ENCODE assay signal across 8 cellular contexts in genomic region chr5:172806897-172807672, GRCh38. TPM values are rescaled to one million over a fixed set of nuclear protein-coding genes. Genes with fewer than 3 reads are reported as not detected.
DNase-seq lines count a peak whose midpoint lies in the region; ATAC-seq and TF ChIP-seq lines count a peak whose summit lies in the region.

No MANE protein-coding gene starts in this region.

- POLR2A ChIA-PET in OCI-LY7 (lab: Charles Lee): interaction anchor here (0.7 to 1.1 kb wide), 4 partner anchors 15 to 42 kb away, joined by 3 to 7 read pairs (median 5); partner anchors contain the start of gene DUSP1

- intact Hi-C loops in OCI-LY7 (cut with micrococcal nuclease; ENCODE audit: unreplicated experiment): no loop called here

- H3K9me3 ChIP-seq in OCI-LY7 (ENCODE audit: low read length): no peaks in the 10 kb centered on the region
- no peaks in the 10 kb centered on the region for H3K9me3 ChIP-seq in neutrophil
- no peaks in the 10 kb centered on the region for H3K9me3 ChIP-seq in suprapubic skin

- ATAC-seq in GM18511 (IDR thresholded peaks at IDR 0.05; ENCODE audit: unreplicated experiment) (peak; percentile 97), HG02884 (IDR thresholded peaks at IDR 0.05; ENCODE audit: unreplicated experiment) (peak; percentile 92)

- CTCF ChIA-PET in OCI-LY7 (lab: Charles Lee; ENCODE audit: unreplicated experiment): interaction anchor here (0.5 to 0.6 kb wide), 2 partner anchors 87 to 357 kb away, joined by 4 to 7 read pairs; no protein-coding TSS in a partner anchor

- peak overlapping the region; percentile 62 for H3K4me2 ChIP-seq in OCI-LY7 (ENCODE audit: low read length)

- no peaks in the 10 kb centered on the region for H3K79me2 ChIP-seq in OCI-LY7 (ENCODE audit: insufficient read depth, low read depth, low read length)

- no TSS peak for BruUV-seq in OCI-LY7 (replicated peaks; lab: Mats Ljungman, UMichigan)

- peaks cover 10% of the 10 kb centered on the region for H3K4me1 ChIP-seq in OCI-LY7 (ENCODE audit: insufficient read depth, low read length, poor library complexity, severe bottlenecking)
- peaks cover 35 to 55% of the 10 kb centered on the region in 2 experiments for H3K4me1 ChIP-seq in neutrophil (ENCODE audit: control insufficient read depth in 1 of 2, insufficient read depth in 1 of 2, low read depth in 1 of 2, low read length in 1 of 2)
- peaks cover 3% of the 10 kb centered on the region for H3K4me1 ChIP-seq in suprapubic skin

- H3K36me3 ChIP-seq in OCI-LY7 (ENCODE audit: insufficient read depth, low read length) (no peaks in the 10 kb centered on the region), neutrophil (no peaks in the 10 kb centered on the region), suprapubic skin (no peaks in the 10 kb centered on the region)

- TF ChIP-seq CTCF in OCI-LY7 (conservative IDR thresholded peaks at IDR 0.05; ENCODE audit: low read length): no peak
- TF ChIP-seq CTCF in fibroblast of villous mesenchyme (IDR thresholded peaks at IDR 0.05; ENCODE audit: insufficient read depth, low read depth, low read length): no peak
- peak; percentile 16 for TF ChIP-seq CTCF in neutrophil (IDR thresholded peaks at IDR 0.05)
- TF ChIP-seq CTCF in suprapubic skin (IDR thresholded peaks at IDR 0.05): no peak

- H2AFZ ChIP-seq in OCI-LY7 (ENCODE audit: low read length): peak overlapping the region; percentile 76

- H3K4me3 ChIP-seq in OCI-LY7 (ENCODE audit: low read depth, low read length, poor library complexity, severe bottlenecking) (peak overlapping the region; percentile 11), fibroblast of villous mesenchyme (ENCODE audit: low read depth, low read length) (peak overlapping the region; percentile 43), neutrophil (ENCODE audit: low read depth in 1 of 2, low read length in 1 of 2) (peak overlapping the region; percentile 53 to 56), suprapubic skin (peak overlapping the region; percentile 32)

- H3K27me3 ChIP-seq in neutrophil (no peaks in the 10 kb centered on the region), suprapubic skin (no peaks in the 10 kb centered on the region)

- TF ChIP-seq EP300 in suprapubic skin (IDR thresholded peaks at IDR 0.05): no peak

- H3K9me2 ChIP-seq in OCI-LY7 (ENCODE audit: insufficient read depth, low read length): no peaks in the 10 kb centered on the region

- peak in 1 of 2 donors; percentile 76 for TF ChIP-seq POLR2A in suprapubic skin (IDR thresholded peaks at IDR 0.05)

- H3K27ac ChIP-seq in OCI-LY7 (ENCODE audit: low read depth, low read length, poor library complexity, severe bottlenecking) (no peak overlapping the region), neutrophil (peak overlapping the region; percentile 99), suprapubic skin (peak overlapping the region; percentile 32)

- peak; percentile 68 for DNase-seq in OCI-LY7 (ENCODE audit: low spot score)
- DNase-seq in activated T-helper 1 cell treated with anti-CD3 and anti-CD28 coated beads, Interleukin-2, amount 50 U/mL, for 16 hours (ENCODE audit: low read depth in 1 of 2, low spot score in 1 of 2): peak; percentile 67 to 70
- DNase-seq in fibroblast of villous mesenchyme (ENCODE audit: low read depth): peak; percentile 96
- peak; percentile 94 to 95 for DNase-seq in suprapubic skin (ENCODE audit: low spot score in 2 of 2)
- no peak for DNase-seq in OCI-M2 (lab: John Stamatoyannopoulos, UW; ENCODE audit: unreplicated experiment)

- 63% methylated on average over 24 of the region's 24 CpGs for WGBS in suprapubic skin

- H4K20me1 ChIP-seq in OCI-LY7 (ENCODE audit: insufficient read depth, low read length): no peaks in the 10 kb centered on the region

RNA-seq across cellular contexts. Expression of gene ERGIC1, which starts 27.0 kb away (rescaled TPM):
- 101 and 125 TPM in 2 replicates for total RNA-seq in OCI-LY7 (2014; rRNA removed; shearing (Covaris generic))
- 178 and 201 TPM in 2 replicates for total RNA-seq in OCI-LY7 (2022)
- 89.5 and 139 TPM in 2 replicates for total RNA-seq in fibroblast of villous mesenchyme
- 100 to 1,000 TPM in 1 of 4 donors, 10 to 100 TPM in 3; 81.2 to 106 (median 91.8) TPM for total RNA-seq in suprapubic skin

RNA-seq across cellular contexts. Expression of gene DUSP1, which starts 36.1 kb away (rescaled TPM):
- total RNA-seq in OCI-LY7 (2014; rRNA removed; shearing (Covaris generic)): 5.3 and 7.0 TPM in 2 replicates
- total RNA-seq in OCI-LY7 (2022) (4.5 and 5.3 TPM in 2 replicates), fibroblast of villous mesenchyme (98.2 and 246 TPM in 2 replicates), suprapubic skin (1,000 to 10,000 TPM; 1,246 to 2,948 (median 1,762) TPM)

Comparison
In these comparisons a context has a peak if more than half of its experiments do, and no peak if none do; other contexts are left out.
1. RNA of gene DUSP1, which starts 36.1 kb away (total RNA-seq): 1,246 to 2,948 TPM in suprapubic skin and 98.2 to 246 TPM in fibroblast of villous mesenchyme; 4.5 to 7.0 TPM in OCI-LY7; every median in the first group is over 10 times any median in the second.
2. Peak in every context shown above with its lines, with median percentiles within 50 percentile points of each other: H3K4me3 ChIP-seq.